Comparison of ENCODE assay signal across 9 cellular contexts in genomic region chr4:98601719-98602118, GRCh38. TPM values are rescaled to one million over a fixed set of nuclear protein-coding genes. Genes with fewer than 3 reads are reported as not detected.
DNase-seq lines count a peak whose midpoint lies in the region; ATAC-seq, FAIRE-seq and TF ChIP-seq lines count a peak whose summit lies in the region.
"Had no signal": no experiment of that assay in that cellular context is flagged by ENCODE, and none has a peak within 500 bp of the region (broad histone marks: within the 10 kb centered on the region; RNA-seq: fewer than 3 reads in every experiment).

No MANE protein-coding gene starts in this region.

- peaks cover 2% of the 10 kb centered on the region; the same call in 1 of the 2 replicates for H3K36me3 ChIP-seq in MG63

- FAIRE-seq in GM18507 (lab: Jason Lieb, UNC), result peak; percentile 31

- peaks cover 3% of the 10 kb centered on the region for H3K4me1 ChIP-seq in foreskin keratinocyte

- ATAC-seq in HG02642 (IDR thresholded peaks at IDR 0.05; ENCODE audit: poor library complexity, unreplicated experiment) (peak; percentile 76), WTC11 (no peak; the same call in 1 of the 2 replicates), foreskin keratinocyte (peak; percentile 93)

- CTCF ChIA-PET in WTC11 (lab: Charles Lee), result no interaction called here

- peaks cover 53% of the 10 kb centered on the region for H3K4me1 Mint-ChIP-seq in WTC11

- H3K36me3 Mint-ChIP-seq in WTC11, result peaks cover 34% of the 10 kb centered on the region

- H3K9me3 Mint-ChIP-seq in WTC11, result peaks cover 35% of the 10 kb centered on the region

- peak overlapping the region; percentile 35; the same call in 1 of the 2 replicates for H3K27ac Mint-ChIP-seq in WTC11

- peaks cover 9% of the 10 kb centered on the region; the same call in 1 of the 2 replicates for H3K9me3 ChIP-seq in MG63

- TF ChIP-seq CTCF in WTC11 (IDR thresholded peaks at IDR 0.05), result no peak
- TF ChIP-seq CTCF in foreskin keratinocyte (conservative IDR thresholded peaks at IDR 0.05), result peak; percentile 68

- H3K4me3 Mint-ChIP-seq in WTC11, result no peak overlapping the region

- POLR2A ChIA-PET in WTC11 (lab: Charles Lee), result interaction anchor here (0.5 kb wide), 1 partner anchor 38 kb away, joined by 3 read pairs; no protein-coding TSS in a partner anchor

- H3K27me3 Mint-ChIP-seq in WTC11 (ENCODE audit: low read depth), result peaks cover 5% of the 10 kb centered on the region

- H3K4me3 ChIP-seq in MG63, result no peak overlapping the region

- H3K27ac ChIP-seq in foreskin keratinocyte, result peak overlapping the region; percentile 51

- H3K27me3 ChIP-seq in foreskin keratinocyte (no peaks in the 10 kb centered on the region), MG63 (no peaks in the 10 kb centered on the region)

- DNase-seq in GM18507 (ENCODE audit: extremely low spot score, insufficient read length, low read depth) (no peak), WTC11 (ENCODE audit: low spot score) (no peak), foreskin keratinocyte (peak; percentile 61 to 81), NOMO-1 (lab: John Stamatoyannopoulos, UW; ENCODE audit: unreplicated experiment in 2 of 2) (no peak), HUDEP-2 (lab: John Stamatoyannopoulos, UW; ENCODE audit: unreplicated experiment in 76 of 76) (no peak), CD1c-positive myeloid dendritic cell (ENCODE audit: extremely low spot score) (no peak), MG63 (no peak)
- DNase-seq: NCI-H510A had no signal

TF ChIP-seq in WTC11, 78 proteins besides CTCF, POLR2A, EP300 and RAD21:
- TF ChIP-seq CREM (CRISPR knock-in tag; IDR thresholded peaks at IDR 0.05), result no peak
- TF ChIP-seq FOXP4 (CRISPR knock-in tag; IDR thresholded peaks at IDR 0.05), result no peak
- TF ChIP-seq ERG (CRISPR knock-in tag; IDR thresholded peaks at IDR 0.05), result no peak
- no peak for TF ChIP-seq RELA (CRISPR knock-in tag; IDR thresholded peaks at IDR 0.05; ENCODE audit: borderline replicate concordance)
- no peak for TF ChIP-seq NR3C1 (CRISPR knock-in tag; conservative IDR thresholded peaks at IDR 0.05; ENCODE audit: low read depth)
- no peak for TF ChIP-seq HMGA2 (CRISPR knock-in tag; IDR thresholded peaks at IDR 0.05)
- TF ChIP-seq FOXK1 (CRISPR knock-in tag; IDR thresholded peaks at IDR 0.05), result no peak
- no peak for TF ChIP-seq MXD4 (CRISPR knock-in tag; IDR thresholded peaks at IDR 0.05; ENCODE audit: borderline replicate concordance)
- no peak for TF ChIP-seq PRDM15 (CRISPR knock-in tag; IDR thresholded peaks at IDR 0.05)
- no peak for TF ChIP-seq SMAD4 (CRISPR knock-in tag; IDR thresholded peaks at IDR 0.05)
- no peak for TF ChIP-seq ZNF423 (CRISPR knock-in tag; IDR thresholded peaks at IDR 0.05)
- TF ChIP-seq USF1 (CRISPR knock-in tag; IDR thresholded peaks at IDR 0.05), result no peak
- TF ChIP-seq ESRRA (CRISPR knock-in tag; IDR thresholded peaks at IDR 0.05; ENCODE audit: borderline replicate concordance), result no peak
- TF ChIP-seq NR2C2 (CRISPR knock-in tag; IDR thresholded peaks at IDR 0.05), result no peak
- no peak for TF ChIP-seq ZNF671 (CRISPR knock-in tag; IDR thresholded peaks at IDR 0.05)
- TF ChIP-seq OVOL2 (CRISPR knock-in tag; IDR thresholded peaks at IDR 0.05; ENCODE audit: borderline replicate concordance), result no peak
- TF ChIP-seq ZNF396 (CRISPR knock-in tag; IDR thresholded peaks at IDR 0.05; ENCODE audit: borderline replicate concordance), result no peak
- no peak for TF ChIP-seq STAT6 (CRISPR knock-in tag; conservative IDR thresholded peaks at IDR 0.05; ENCODE audit: low read depth)
TF ChIP-seq in WTC11: peak in this region for 0.

RNA-seq across cellular contexts. Expression of gene TSPAN5, which starts 56.7 kb away (rescaled TPM):
- total RNA-seq in WTC11 (2021), result 19.1 to 22.7 TPM (median 20.8 TPM) in 3 replicates
- 46.6 and 51.9 TPM in 2 replicates for total RNA-seq in foreskin keratinocyte
- 31.7 and 32.7 TPM in 2 replicates for polyA plus RNA-seq in foreskin keratinocyte
- 2.7 and 12.6 TPM in 2 replicates for total RNA-seq in MG63 (2014; rRNA removed; shearing (Covaris generic); ENCODE audit: low replicate concordance)

Comparison
In these comparisons a context has a peak if more than half of its experiments do, and no peak if none do; other contexts are left out.
1. DNase-seq: peak in foreskin keratinocyte (2 of 2); none in GM18507 (single experiment), WTC11 (single experiment), NOMO-1 (0 of 2), HUDEP-2 (0 of 76), CD1c-positive myeloid dendritic cell (single experiment) and MG63 (single experiment).